8 cellular contexts compared by ENCODE assay signal in the genomic region with DNA sequence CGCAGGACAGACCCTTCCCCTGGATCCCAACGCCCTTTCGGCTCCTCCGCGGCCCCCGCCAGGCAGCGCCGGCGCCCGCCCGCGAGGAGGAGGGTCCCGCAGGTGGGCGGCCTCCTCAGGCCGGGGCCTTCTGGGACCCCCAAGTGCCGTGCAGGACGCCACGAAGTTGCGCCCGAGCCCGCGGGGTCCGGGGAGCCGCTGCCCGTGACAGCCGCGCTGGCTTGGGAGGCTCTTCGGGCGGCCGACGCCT. TPM values are rescaled to one million over a fixed set of nuclear protein-coding genes. Genes with fewer than 3 reads are reported as not detected.
DNase-seq lines count a peak whose midpoint lies in the region; ATAC-seq and TF ChIP-seq lines count a peak whose summit lies in the region.

No MANE protein-coding gene starts in this region.

- peaks cover 73% of the 10 kb centered on the region for H3K4me1 Mint-ChIP-seq in activated T-helper 1 cell treated with anti-CD3 and anti-CD28 coated beads, Interleukin-12 subunit alpha, Interleukin-12 subunit beta, Interleukin-2, Interleukin-4 antibody, amounts not matched to agents 30 ng/mL and 10 ng/mL and 1 ng/mL, durations not matched to agents 14 hours and 24 hours and 36 hours (ENCODE audit: low read depth)

- H3K36me3 Mint-ChIP-seq in activated T-helper 1 cell treated with anti-CD3 and anti-CD28 coated beads, Interleukin-12 subunit alpha, Interleukin-12 subunit beta, Interleukin-2, Interleukin-4 antibody, amounts not matched to agents 30 ng/mL and 10 ng/mL and 1 ng/mL, durations not matched to agents 14 hours and 24 hours and 36 hours (ENCODE audit: low read depth), result peaks cover 27% of the 10 kb centered on the region

- H3K4me3 ChIP-seq in cardiac muscle cell, result peak overlapping the region; percentile 64
- H3K4me3 ChIP-seq in thymus (ENCODE audit: low read length), result peak overlapping the region; percentile 77

- no peak for DNase-seq in cardiac muscle cell (ENCODE audit: low read depth in 1 of 2, low spot score in 1 of 2)
- no peak for DNase-seq in left cardiac atrium
- peak; percentile 28 for DNase-seq in activated T-helper 1 cell treated with anti-CD3 and anti-CD28 coated beads, Interleukin-12 subunit alpha, Interleukin-12 subunit beta, Interleukin-2, Interleukin-4 antibody, amounts not matched to agents 30 ng/mL and 10 ng/mL and 1 ng/mL, durations not matched to agents 14 hours and 24 hours and 36 hours (ENCODE audit: low spot score)
- peak; percentile 74 for DNase-seq in islet precursor cell

- H3K9me3 ChIP-seq in cardiac muscle cell (ENCODE audit: low read depth), result no peaks in the 10 kb centered on the region
- no peaks in the 10 kb centered on the region for H3K9me3 ChIP-seq in thymus (ENCODE audit: control insufficient read depth)

- ATAC-seq in left cardiac atrium (no peak), HG02840 (IDR thresholded peaks at IDR 0.05; ENCODE audit: low FRiP score, unreplicated experiment) (no peak), HG02973 (IDR thresholded peaks at IDR 0.05; ENCODE audit: unreplicated experiment) (no peak), HG03469 (IDR thresholded peaks at IDR 0.05; ENCODE audit: unreplicated experiment) (no peak)

- H3K27me3 ChIP-seq in cardiac muscle cell (no peaks in the 10 kb centered on the region), thymus (ENCODE audit: control insufficient read depth, insufficient read depth) (no peaks in the 10 kb centered on the region)

- H3K4me1 ChIP-seq in cardiac muscle cell (ENCODE audit: low read depth) (peaks cover 10% of the 10 kb centered on the region), thymus (ENCODE audit: control insufficient read depth, insufficient read depth, low read length) (peaks cover 16% of the 10 kb centered on the region)

- H3K27ac ChIP-seq in cardiac muscle cell, result peak overlapping the region; percentile 90
- H3K27ac ChIP-seq in thymus (ENCODE audit: low read depth), result peak overlapping the region; percentile 81

- peak overlapping the region; percentile 98 for H3K4me3 Mint-ChIP-seq in activated T-helper 1 cell treated with anti-CD3 and anti-CD28 coated beads, Interleukin-12 subunit alpha, Interleukin-12 subunit beta, Interleukin-2, Interleukin-4 antibody, amounts not matched to agents 30 ng/mL and 10 ng/mL and 1 ng/mL, durations not matched to agents 14 hours and 24 hours and 36 hours

- H3K27ac Mint-ChIP-seq in activated T-helper 1 cell treated with anti-CD3 and anti-CD28 coated beads, Interleukin-12 subunit alpha, Interleukin-12 subunit beta, Interleukin-2, Interleukin-4 antibody, amounts not matched to agents 30 ng/mL and 10 ng/mL and 1 ng/mL, durations not matched to agents 14 hours and 24 hours and 36 hours, result no peak overlapping the region

- TF ChIP-seq CTCF in cardiac muscle cell (IDR thresholded peaks at IDR 0.05; ENCODE audit: low read depth, low read length), result no peak

- H3K36me3 ChIP-seq in cardiac muscle cell (no peaks in the 10 kb centered on the region), thymus (ENCODE audit: control insufficient read depth, insufficient read depth) (no peaks in the 10 kb centered on the region)

- WGBS in thymus, result under 1% methylated on average over 31 of the region's 31 CpGs

- intact Hi-C loops in left cardiac atrium (cut with DNase I), result no loop called here
- intact Hi-C loops in activated T-helper 1 cell treated with anti-CD3 and anti-CD28 coated beads, Interleukin-12 subunit alpha, Interleukin-12 subunit beta, Interleukin-2, Interleukin-4 antibody, amounts not matched to agents 30 ng/mL and 10 ng/mL and 1 ng/mL, durations not matched to agents 14 hours and 24 hours and 36 hours (cut with micrococcal nuclease), result no loop called here

- no peaks in the 10 kb centered on the region for H3K27me3 Mint-ChIP-seq in activated T-helper 1 cell treated with anti-CD3 and anti-CD28 coated beads, Interleukin-12 subunit alpha, Interleukin-12 subunit beta, Interleukin-2, Interleukin-4 antibody, amounts not matched to agents 30 ng/mL and 10 ng/mL and 1 ng/mL, durations not matched to agents 14 hours and 24 hours and 36 hours (ENCODE audit: insufficient read depth)

- H3K9me3 Mint-ChIP-seq in activated T-helper 1 cell treated with anti-CD3 and anti-CD28 coated beads, Interleukin-12 subunit alpha, Interleukin-12 subunit beta, Interleukin-2, Interleukin-4 antibody, amounts not matched to agents 30 ng/mL and 10 ng/mL and 1 ng/mL, durations not matched to agents 14 hours and 24 hours and 36 hours, result no peaks in the 10 kb centered on the region

RNA-seq across cellular contexts. Expression of a gene that starts 0.5 kb away (rescaled TPM):
- total RNA-seq in cardiac muscle cell, result 6.6 and 8.9 TPM in 2 replicates
- 12.4 and 17.9 TPM in 2 replicates for polyA plus RNA-seq in cardiac muscle cell
- total RNA-seq in left cardiac atrium, result 10 to 100 TPM; 11.4 to 15.4 TPM
- 90.0 and 91.6 TPM in 2 replicates for total RNA-seq in activated T-helper 1 cell treated with anti-CD3 and anti-CD28 coated beads, Interleukin-12 subunit alpha, Interleukin-12 subunit beta, Interleukin-2, Interleukin-4 antibody, amounts not matched to agents 30 ng/mL and 10 ng/mL and 1 ng/mL, durations not matched to agents 14 hours and 24 hours and 36 hours
- polyA plus RNA-seq in thymus, result 7.4 TPM

Comparison
In these comparisons a context has a peak if more than half of its experiments do, and no peak if none do; other contexts are left out.
1. DNase-seq: peak in activated T-helper 1 cell treated with anti-CD3 and anti-CD28 coated beads, Interleukin-12 subunit alpha, Interleukin-12 subunit beta, Interleukin-2, Interleukin-4 antibody, amounts not matched to agents 30 ng/mL and 10 ng/mL and 1 ng/mL, durations not matched to agents 14 hours and 24 hours and 36 hours (single experiment) and islet precursor cell (single experiment); none in cardiac muscle cell (0 of 2) and left cardiac atrium (single experiment).